ENCODE assay signal across 8 cellular contexts in the genomic region with DNA sequence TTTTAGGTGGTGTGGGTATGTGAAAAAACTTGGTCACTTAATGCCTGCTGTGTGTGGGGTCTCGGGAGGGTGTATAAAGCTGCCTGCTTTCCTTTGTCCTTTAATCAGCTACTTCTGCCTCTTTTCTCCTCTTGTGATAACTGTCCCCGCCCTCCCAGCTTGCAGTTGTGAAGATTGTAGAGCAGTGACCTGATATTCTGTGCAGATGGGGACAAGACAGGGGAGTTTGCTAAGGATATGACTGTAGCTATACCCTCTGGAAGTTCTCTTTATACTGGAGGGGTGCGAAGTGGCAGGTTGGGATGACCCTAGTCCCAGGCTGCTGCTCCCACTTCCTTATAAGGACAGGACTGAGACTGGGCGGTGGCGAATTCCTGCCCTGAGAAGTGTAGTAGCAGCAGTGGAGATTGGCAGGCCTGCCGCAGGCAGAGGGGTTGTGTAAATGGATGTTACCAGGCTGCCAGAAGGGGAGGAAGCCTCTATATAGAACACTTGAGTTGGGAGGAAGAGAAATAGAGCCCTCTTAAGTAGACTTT. TPM values are rescaled to one million over a fixed set of nuclear protein-coding genes. Genes with fewer than 3 reads are reported as not detected.
DNase-seq lines count a peak whose midpoint lies in the region; ATAC-seq, FAIRE-seq and TF ChIP-seq lines count a peak whose summit lies in the region.

No MANE protein-coding gene starts in this region.

- H3K4me1 Mint-ChIP-seq in H9, result peaks cover 53 to 71% of the 10 kb centered on the region in 2 experiments

- no peak overlapping the region for H2BK5ac ChIP-seq in H9 (ENCODE audit: insufficient read length, low read length)

- no CpG with 5 or more reads among the region's 6 CpGs for WGBS in H9 (ENCODE audit: extremely low coverage, insufficient read length, low lambda C conversion rate)

- POLR2A ChIA-PET in PC-9 (lab: Charles Lee; ENCODE audit: unreplicated experiment), result interaction anchor here (0.6 to 1.6 kb wide), 4 partner anchors 23 to 145 kb away, joined by 4 to 13 read pairs (median 5); a partner anchor contains a TSS

- H3K4me3 ChIP-seq in PC-9, result peak overlapping the region; percentile 95
- peak overlapping the region; percentile 98 for H3K4me3 ChIP-seq in bronchial epithelial cell (ENCODE audit: low read depth, low read length)
- peak overlapping the region; percentile 68 to 93 (median 80) for H3K4me3 ChIP-seq in gastrocnemius medialis

- H3K23me2 ChIP-seq in H9 (ENCODE audit: insufficient read length, low read depth, low read length, poor library complexity, severe bottlenecking), result peaks cover 15% of the 10 kb centered on the region

- H3K14ac ChIP-seq in H9 (ENCODE audit: insufficient read depth, low read length), result peak overlapping the region; percentile 92; the same call in 1 of the 2 replicates

- H4K5ac ChIP-seq in H9 (ENCODE audit: insufficient read length, low read depth, low read length), result no peak overlapping the region

- H3K4me1 ChIP-seq in H9 (ENCODE audit: insufficient read depth, low read length) (peaks cover 5% of the 10 kb centered on the region; the same call in 1 of the 2 replicates), PC-9 (replicated peaks; ENCODE audit: insufficient read depth) (peaks cover 23% of the 10 kb centered on the region), gastrocnemius medialis (peaks cover 28 to 44% of the 10 kb centered on the region in 2 donors)

- H3K9me3 Mint-ChIP-seq in H9, result peaks cover 0 to 4% of the 10 kb centered on the region in 2 experiments; a peak in 3 of 5 replicates

- ATAC-seq in gastrocnemius medialis (peak; percentile 51 to 75), HG02981 (IDR thresholded peaks at IDR 0.05; ENCODE audit: unreplicated experiment) (no peak)

- CTCF ChIA-PET in PC-9 (lab: Charles Lee), result interaction anchor here (0.5 kb wide), 1 partner anchor 61 kb away, joined by 3 read pairs; no protein-coding TSS in a partner anchor

- H2BK120ac ChIP-seq in H9 (ENCODE audit: low read depth, low read length, poor library complexity, severe bottlenecking), result no peak overlapping the region

- peaks cover 64 to 76% (median 70%) of the 10 kb centered on the region in 3 experiments for H3K36me3 Mint-ChIP-seq in H9 (ENCODE audit: insufficient read depth in 1 of 3, low read depth in 3 of 3)

- H4K20me1 ChIP-seq in H9 (ENCODE audit: control insufficient read depth, insufficient read depth, insufficient read length) (no peaks in the 10 kb centered on the region), PC-9 (ENCODE audit: insufficient read depth) (peaks cover 26% of the 10 kb centered on the region)

- H3F3A ChIP-seq in PC-9 (ENCODE audit: insufficient read depth, low read depth), result peaks cover 56% of the 10 kb centered on the region

- H2AFZ ChIP-seq in H9 (ENCODE audit: low read length) (no peak overlapping the region), PC-9 (no peak overlapping the region)

- H3K18ac ChIP-seq in H9 (ENCODE audit: insufficient read length, low read depth, low read length), result peak overlapping the region; percentile 81

- H2AK5ac ChIP-seq in H9 (ENCODE audit: insufficient read length, low read length), result no peak overlapping the region

- in situ Hi-C loops in gastrocnemius medialis (cut with MboI; ENCODE audit: low sequenced_read_pairs in 4 of 4), result no loop called here

- H3K79me1 ChIP-seq in H9 (ENCODE audit: insufficient read depth, low read depth, low read length, poor library complexity, severe bottlenecking), result peaks cover 2% of the 10 kb centered on the region

- no peak overlapping the region for H2BK20ac ChIP-seq in H9 (ENCODE audit: low read depth, low read length, poor library complexity, severe bottlenecking)

- peak overlapping the region; percentile 80 for H3K4me2 ChIP-seq in H9 (ENCODE audit: insufficient read depth, insufficient read length, low read length)
- H3K4me2 ChIP-seq in PC-9, result peak overlapping the region; percentile 89

- H3K36me3 ChIP-seq in PC-9 (ENCODE audit: low read depth) (peaks cover 38% of the 10 kb centered on the region), bronchial epithelial cell (ENCODE audit: control insufficient read depth, insufficient read depth, low read length) (peaks cover 29% of the 10 kb centered on the region), gastrocnemius medialis (peaks cover 0 to 47% of the 10 kb centered on the region in 2 donors)

- no peak overlapping the region for H2BK12ac ChIP-seq in H9 (ENCODE audit: insufficient read length, low read depth, low read length)

- peaks cover 10% of the 10 kb centered on the region; the same call in 1 of the 2 replicates for H3K27me3 Mint-ChIP-seq in H9 (ENCODE audit: low read depth)

- TSS peak; percentile 87 for BruUV-seq in PC-9 (replicated peaks; lab: Mats Ljungman, UMichigan)

- H3T11ph ChIP-seq in H9 (ENCODE audit: low read length), result no peak overlapping the region

- DNase-seq in C1 segment of cervical spinal cord (lab: John Stamatoyannopoulos, UW) (peak in 10 of 14 donors; percentile 12 to 48 (median 28)), H9 (peak; percentile 86), PC-9 (peak; percentile 70 to 75), bronchial epithelial cell (ENCODE audit: low read depth) (peak; percentile 65), iPS-NIHi11 (ENCODE audit: low spot score) (peak; percentile 64), gastrocnemius medialis (peak; percentile 78 to 95), KG1 (lab: John Stamatoyannopoulos, UW) (no peak)

- H3K9me3 ChIP-seq in H9 (ENCODE audit: control insufficient read depth, low read depth, low read length) (no peaks in the 10 kb centered on the region), PC-9 (ENCODE audit: insufficient read depth, low read depth) (no peaks in the 10 kb centered on the region), gastrocnemius medialis (no peaks in the 10 kb centered on the region)

- H3K23ac ChIP-seq in H9 (ENCODE audit: insufficient read length, low read depth, low read length), result no peak overlapping the region

- H3K27ac ChIP-seq in H9 (ENCODE audit: insufficient read length, low read depth, low read length) (peak overlapping the region; percentile 3), PC-9 (peak overlapping the region; percentile 82), gastrocnemius medialis (peak overlapping the region; percentile 87 to 97 (median 96))

- H3K27me3 ChIP-seq in H9 (ENCODE audit: insufficient read depth, low read length), result no peaks in the 10 kb centered on the region
- H3K27me3 ChIP-seq in PC-9 (ENCODE audit: insufficient read depth, low read depth), result no peaks in the 10 kb centered on the region
- H3K27me3 ChIP-seq in bronchial epithelial cell (ENCODE audit: control insufficient read depth, insufficient read depth, low read length), result no peaks in the 10 kb centered on the region
- no peaks in the 10 kb centered on the region for H3K27me3 ChIP-seq in gastrocnemius medialis

- no peak overlapping the region; the same call in 1 of the 2 replicates for H3K4ac ChIP-seq in H9 (ENCODE audit: low read depth, low read length)

- peak overlapping the region; percentile 93 to 96 for H3K4me3 Mint-ChIP-seq in H9

- peaks cover 3% of the 10 kb centered on the region; the same call in 1 of the 2 replicates for H3K79me2 ChIP-seq in H9 (ENCODE audit: insufficient read depth, low read length)
- H3K79me2 ChIP-seq in PC-9 (ENCODE audit: low read depth), result peaks cover 35% of the 10 kb centered on the region

- H4K91ac ChIP-seq in H9 (ENCODE audit: insufficient read length, low read depth, low read length), result no peak overlapping the region

- H3K9me2 ChIP-seq in PC-9 (ENCODE audit: insufficient read depth), result no peaks in the 10 kb centered on the region

- TF ChIP-seq POLR2A in gastrocnemius medialis (IDR thresholded peaks at IDR 0.05), result peak; percentile 40 to 53

- FAIRE-seq in bronchial epithelial cell (lab: Jason Lieb, UNC), result no peak

- H3K27ac Mint-ChIP-seq in H9, result peak overlapping the region; percentile 96 to 98 (median 97)

- H3K9ac ChIP-seq in H9 (ENCODE audit: extremely low read depth, insufficient read length, low read length), result peak overlapping the region; percentile 98

- no peak overlapping the region for H4K8ac ChIP-seq in H9 (replicated peaks; ENCODE audit: insufficient read length, low read depth, low read length)

- no peak overlapping the region for H2BK15ac ChIP-seq in H9 (ENCODE audit: low read depth, low read length)

- no peak for TF ChIP-seq CTCF in H9 (conservative IDR thresholded peaks at IDR 0.05)
- TF ChIP-seq CTCF in PC-9 (conservative IDR thresholded peaks at IDR 0.05), result no peak
- no peak for TF ChIP-seq CTCF in bronchial epithelial cell (IDR thresholded peaks at IDR 0.05; ENCODE audit: insufficient read depth, low read length, severe bottlenecking)
- no peak for TF ChIP-seq CTCF in gastrocnemius medialis (IDR thresholded peaks at IDR 0.05 in 4 of 5, conservative IDR thresholded peaks at IDR 0.05 in 1 of 5)

- H3K56ac ChIP-seq in H9 (ENCODE audit: insufficient read length, low read depth, low read length), result no peak overlapping the region

- intact Hi-C loops in PC-9 (cut with micrococcal nuclease; ENCODE audit: unreplicated experiment), result loop anchor here (5.0 kb wide), 1 partner anchor 42 kb away; a partner anchor contains a TSS
- intact Hi-C loops in gastrocnemius medialis (cut with DNase I; ENCODE audit: low total_unique reads), result loop anchor here (1.0 to 2.0 kb wide), 5 partner anchors 30 to 477 kb away; a partner anchor contains a TSS

RNA-seq across cellular contexts. Expression of a gene that starts 0.8 kb away (rescaled TPM):
- 1,181 and 1,197 TPM in 2 replicates for total RNA-seq in H9 (2021)
- 666 and 697 TPM in 2 replicates for total RNA-seq in PC-9 (2021)
- 590 and 1,212 TPM in 2 replicates for total RNA-seq in bronchial epithelial cell
- 100 to 1,000 TPM; 159 to 324 (median 202) TPM for total RNA-seq in gastrocnemius medialis

RNA-seq across cellular contexts. Expression of a gene that starts 6.6 kb away (rescaled TPM):
- 165 and 168 TPM in 2 replicates for total RNA-seq in H9 (2021)
- total RNA-seq in PC-9 (2021), result 120 and 121 TPM in 2 replicates
- 27.4 and 33.5 TPM in 2 replicates for total RNA-seq in bronchial epithelial cell
- 100 to 1,000 TPM; 159 to 334 (median 198) TPM for total RNA-seq in gastrocnemius medialis

RNA-seq across cellular contexts. Expression of a gene that starts 30.3 kb away (rescaled TPM):
- total RNA-seq in H9 (2021) (85.0 and 86.9 TPM in 2 replicates), PC-9 (2021) (70.3 and 86.4 TPM in 2 replicates), bronchial epithelial cell (14.0 and 20.4 TPM in 2 replicates), gastrocnemius medialis (10 to 100 TPM; 34.1 to 56.9 (median 49.4) TPM)

RNA-seq across cellular contexts. Expression of a gene that starts 30.9 kb away (rescaled TPM):
- 111 and 112 TPM in 2 replicates for total RNA-seq in H9 (2021)
- total RNA-seq in PC-9 (2021), result 46.1 and 52.2 TPM in 2 replicates
- total RNA-seq in bronchial epithelial cell, result 253 and 304 TPM in 2 replicates
- 10 to 100 TPM; 45.9 to 77.7 (median 62.1) TPM for total RNA-seq in gastrocnemius medialis

RNA-seq across cellular contexts. Expression of a gene that starts 40.9 kb away (rescaled TPM):
- total RNA-seq in H9 (2021) (8.9 and 9.4 TPM in 2 replicates), PC-9 (2021) (4.4 and 6.5 TPM in 2 replicates), bronchial epithelial cell (3.5 and 4.5 TPM in 2 replicates), gastrocnemius medialis (1 to 10 TPM; 3.1 to 9.1 (median 3.7) TPM)

Comparison
In these comparisons a context has a peak if more than half of its experiments do, and no peak if none do; other contexts are left out.
1. H3K27ac ChIP-seq: peak in every context shown above with its lines; median percentile 96 in gastrocnemius medialis; 82 in PC-9; 3 in H9.